Comparison of ENCODE assay signal across 8 cellular contexts in genomic region chr1:119948342-119949214, GRCh38. TPM values are rescaled to one million over a fixed set of nuclear protein-coding genes. Genes with fewer than 3 reads are reported as not detected.
DNase-seq lines count a peak whose midpoint lies in the region; ATAC-seq and TF ChIP-seq lines count a peak whose summit lies in the region.

No MANE protein-coding gene starts in this region.

- H3K36me3 Mint-ChIP-seq in central memory CD8-positive, alpha-beta T cell (ENCODE audit: insufficient read depth), result peaks cover 35% of the 10 kb centered on the region

- TF ChIP-seq CTCF in GM06990 (IDR thresholded peaks at IDR 0.05; ENCODE audit: insufficient read depth, low read length, poor library complexity, severe bottlenecking), result peak; percentile 96

- H3K27me3 ChIP-seq in GM06990 (replicated peaks; ENCODE audit: control insufficient read depth, insufficient read depth, low read length), result no peaks in the 10 kb centered on the region

- ATAC-seq in HG03095 (IDR thresholded peaks at IDR 0.05; ENCODE audit: unreplicated experiment) (peak; percentile 73), left lobe of liver (peak; percentile 96), HG02763 (IDR thresholded peaks at IDR 0.05; ENCODE audit: unreplicated experiment) (no peak)
- ATAC-seq in activated CD4-positive, CD25-positive, alpha-beta regulatory T cell treated with anti-CD3 and anti-CD28 coated beads, Interleukin-2, amount 50 U/mL, for 24 hours, result peak; percentile 46 to 63
- peak; percentile 73 for ATAC-seq in central memory CD8-positive, alpha-beta T cell (replicated peaks; ENCODE audit: extremely low read depth, poor library complexity, severe bottlenecking)

- no peaks in the 10 kb centered on the region for H3K9me3 Mint-ChIP-seq in central memory CD8-positive, alpha-beta T cell

- no peak overlapping the region for H3K4me3 ChIP-seq in GM06990 (replicated peaks; ENCODE audit: low read depth, low read length)

- no peaks in the 10 kb centered on the region for H3K4me1 Mint-ChIP-seq in central memory CD8-positive, alpha-beta T cell

- no peak overlapping the region for H3K27ac Mint-ChIP-seq in central memory CD8-positive, alpha-beta T cell (ENCODE audit: low read depth)

- DNase-seq in GM06990 (ENCODE audit: extremely low read depth, insufficient read length) (peak; percentile 14), NCI-H345 treated with DMSO at 0.1 percent for 48 hours (lab: John Stamatoyannopoulos, UW; ENCODE audit: unreplicated experiment) (peak; percentile 75), left lobe of liver (ENCODE audit: low spot score) (peak; percentile 71)
- peak; percentile 31 to 38 for DNase-seq in central memory CD8-positive, alpha-beta T cell (ENCODE audit: low spot score in 2 of 2)
- DNase-seq in stimulated activated CD4-positive, alpha-beta T cell treated with anti-CD3 and anti-CD28 coated beads, Interleukin-4, amount 100 ng/mL, for 24 hours, result peak; percentile 78

- H3K27me3 Mint-ChIP-seq in central memory CD8-positive, alpha-beta T cell, result no peaks in the 10 kb centered on the region

- no peaks in the 10 kb centered on the region for H3K36me3 ChIP-seq in GM06990 (ENCODE audit: control insufficient read depth, insufficient read depth, low read length)

- no peak overlapping the region for H3K4me3 Mint-ChIP-seq in central memory CD8-positive, alpha-beta T cell

RNA-seq across cellular contexts. Expression of gene ADAM30, which starts 52.3 kb away (rescaled TPM):
- not detected for total RNA-seq in left lobe of liver

Comparison
In these comparisons a context has a peak if more than half of its experiments do, and no peak if none do; other contexts are left out.
1. DNase-seq: peak in every context shown above with its lines; median percentile 78 in stimulated activated CD4-positive, alpha-beta T cell treated with anti-CD3 and anti-CD28 coated beads, Interleukin-4, amount 100 ng/mL, for 24 hours; 75 in NCI-H345 treated with DMSO at 0.1 percent for 48 hours; 71 in left lobe of liver; 34 in central memory CD8-positive, alpha-beta T cell; 14 in GM06990.